In the genomic region with DNA sequence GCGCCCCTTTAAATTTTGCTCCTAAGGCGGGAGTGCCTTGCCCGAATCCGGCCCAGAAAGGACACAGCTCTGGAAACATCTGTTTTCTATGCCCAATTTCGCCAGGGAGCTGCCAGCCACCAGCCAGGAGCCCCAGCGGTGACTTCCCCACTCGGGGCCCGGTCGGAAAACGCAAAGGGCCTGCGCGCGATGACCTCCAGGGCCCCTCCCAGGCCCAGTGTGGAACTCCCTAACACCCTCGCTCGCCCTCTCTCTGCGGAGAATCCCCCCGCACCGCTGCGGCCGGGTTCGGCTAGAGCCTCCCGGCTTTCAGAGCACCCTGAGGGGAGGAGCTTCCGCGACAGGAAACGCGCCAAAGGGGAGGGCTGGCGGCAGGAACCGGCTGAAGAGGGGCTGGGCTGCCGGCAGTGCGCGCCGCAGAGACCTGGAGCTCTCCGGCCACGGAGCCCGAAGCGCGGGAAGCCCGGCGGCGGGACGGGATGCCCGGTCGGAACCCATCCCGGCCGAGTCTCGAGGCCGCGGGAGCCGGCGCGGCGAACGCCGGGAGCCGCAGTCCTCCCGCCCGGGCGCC, we compare ENCODE assay signal across 8 cellular contexts. TPM values are rescaled to one million over a fixed set of nuclear protein-coding genes. Genes with fewer than 3 reads are reported as not detected.
A peak's percentile ranks its signal among the peaks of the same experiment; 100 is the strongest.
DNase-seq lines count a peak whose midpoint lies in the region; ATAC-seq and TF ChIP-seq lines count a peak whose summit lies in the region.

No MANE protein-coding gene starts in this region.

- TF ChIP-seq CTCF in GM10266 (IDR thresholded peaks at IDR 0.05; ENCODE audit: control insufficient read depth, insufficient read depth, low read depth, missing control alignments) (no peak), NB4 (IDR thresholded peaks at IDR 0.05; ENCODE audit: low read depth, low read length) (no peak), SK-N-SH (IDR thresholded peaks at IDR 0.05) (no peak; the same call in 1 of the 2 replicates), cardiac muscle cell (IDR thresholded peaks at IDR 0.05; ENCODE audit: low read depth, low read length) (peak; percentile 23), parathyroid adenoma (IDR thresholded peaks at IDR 0.05) (no peak), tibial nerve (IDR thresholded peaks at IDR 0.05) (no peak)

- H2AFZ ChIP-seq in SK-N-SH (ENCODE audit: low read depth) = peak overlapping the region; percentile 92
- peak overlapping the region; percentile 90 for H2AFZ ChIP-seq in parathyroid adenoma

- TF ChIP-seq POLR2A in NB4 (IDR thresholded peaks at IDR 0.05; ENCODE audit: extremely low read depth, insufficient read length) (peak; percentile 82), tibial nerve (IDR thresholded peaks at IDR 0.05) (no peak)

- H4K20me1 ChIP-seq in SK-N-SH (ENCODE audit: insufficient read depth) = no peaks in the 10 kb centered on the region

- H3K27ac Mint-ChIP-seq in activated naive CD8-positive, alpha-beta T cell = peak overlapping the region; percentile 68

- no peak for TF ChIP-seq RAD21 in SK-N-SH (IDR thresholded peaks at IDR 0.05; ENCODE audit: low read length)

- CTCF ChIA-PET in SK-N-SH (lab: Yijun Ruan, JAX) = interaction anchor here (0.7 to 5.3 kb wide), 9 partner anchors 10 to 201 kb away, joined by 3 to 40 read pairs (median 4); a partner anchor contains a TSS

- no peaks in the 10 kb centered on the region for H3K9me3 Mint-ChIP-seq in activated naive CD8-positive, alpha-beta T cell (ENCODE audit: low read depth)

- no peaks in the 10 kb centered on the region for H3K27me3 Mint-ChIP-seq in activated naive CD8-positive, alpha-beta T cell

- H3K4me2 ChIP-seq in SK-N-SH = peak overlapping the region; percentile 96
- H3K4me2 ChIP-seq in parathyroid adenoma (ENCODE audit: low read length) = peak overlapping the region; percentile 81

- H3K27me3 ChIP-seq in SK-N-SH (ENCODE audit: insufficient read depth) (no peaks in the 10 kb centered on the region), cardiac muscle cell (no peaks in the 10 kb centered on the region), parathyroid adenoma (ENCODE audit: control insufficient read depth, insufficient read depth, low read length) (no peaks in the 10 kb centered on the region), tibial nerve (no peaks in the 10 kb centered on the region)

- TF ChIP-seq EP300 in SK-N-SH (IDR thresholded peaks at IDR 0.05; ENCODE audit: borderline replicate concordance in 1 of 2, low read depth in 1 of 2, low read length in 1 of 2) (no peak), tibial nerve (IDR thresholded peaks at IDR 0.05) (no peak)

- peak; percentile 65 for ATAC-seq in HG02571 (IDR thresholded peaks at IDR 0.05; ENCODE audit: unreplicated experiment)

- POLR2A ChIA-PET in SK-N-SH (lab: Yijun Ruan, JAX) = interaction anchor here (0.6 to 2.0 kb wide), 12 partner anchors 8 to 1743 kb away, joined by 3 to 8 read pairs (median 4); no protein-coding TSS in a partner anchor

- DNase-seq in GM10266 (ENCODE audit: extremely low spot score) = peak; percentile 90
- peak; percentile 94 for DNase-seq in NB4 (ENCODE audit: low read depth)
- DNase-seq in SK-N-SH = peak; percentile 95
- peak; percentile 91 to 96 for DNase-seq in cardiac muscle cell (ENCODE audit: low read depth in 1 of 2, low spot score in 1 of 2)
- DNase-seq in tibial nerve (ENCODE audit: low spot score in 2 of 2) = peak; percentile 45 to 56

- H3K4me3 ChIP-seq in NB4 (ENCODE audit: low read depth, low read length) = peak overlapping the region; percentile 82
- H3K4me3 ChIP-seq in SK-N-SH (ENCODE audit: low read depth in 2 of 2, low read length in 1 of 2) = peak overlapping the region; percentile 83 to 89
- H3K4me3 ChIP-seq in cardiac muscle cell = peak overlapping the region; percentile 62
- peak overlapping the region; percentile 69 for H3K4me3 ChIP-seq in parathyroid adenoma (ENCODE audit: low read depth, low read length)
- H3K4me3 ChIP-seq in tibial nerve = peak overlapping the region; percentile 42 to 80 (median 70)

- peaks cover 49% of the 10 kb centered on the region for H3K79me2 ChIP-seq in SK-N-SH (ENCODE audit: insufficient read depth)
- H3K79me2 ChIP-seq in parathyroid adenoma = no peaks in the 10 kb centered on the region

- H3K27ac ChIP-seq in SK-N-SH (ENCODE audit: low read depth in 2 of 2, low read length in 1 of 2) (peak overlapping the region; percentile 73 to 89), cardiac muscle cell (peak overlapping the region; percentile 73), parathyroid adenoma (peak overlapping the region; percentile 52), tibial nerve (peak overlapping the region in 3 of 4 donors; percentile 64 to 79 (median 78))

- H3K4me1 Mint-ChIP-seq in activated naive CD8-positive, alpha-beta T cell (ENCODE audit: low read depth) = peaks cover 10% of the 10 kb centered on the region

- WGBS in SK-N-SH (ENCODE audit: low lambda C conversion rate) = 2% methylated on average over 5 of the region's 58 CpGs
- WGBS in tibial nerve, 2 donors = 0 to 1% methylated on average over 29 to 33 of the region's 58 CpGs

- H3K9ac ChIP-seq in SK-N-SH (peak overlapping the region; percentile 84), parathyroid adenoma (no peak overlapping the region)

- H3K9me3 ChIP-seq in SK-N-SH (no peaks in the 10 kb centered on the region), cardiac muscle cell (ENCODE audit: low read depth) (no peaks in the 10 kb centered on the region), parathyroid adenoma (ENCODE audit: control insufficient read depth, low read length) (no peaks in the 10 kb centered on the region), tibial nerve (no peaks in the 10 kb centered on the region)

- H3K4me3 Mint-ChIP-seq in activated naive CD8-positive, alpha-beta T cell = peak overlapping the region; percentile 97

- no peaks in the 10 kb centered on the region for H3K9me2 ChIP-seq in SK-N-SH

- H3K36me3 Mint-ChIP-seq in activated naive CD8-positive, alpha-beta T cell = no peaks in the 10 kb centered on the region

- H3K36me3 ChIP-seq in SK-N-SH (replicated peaks in 1 of 2; ENCODE audit: control insufficient read depth in 1 of 2, insufficient read depth in 2 of 2, low read length in 1 of 2) = peaks cover 0 to under 1% of the 10 kb centered on the region in 2 experiments
- no peaks in the 10 kb centered on the region for H3K36me3 ChIP-seq in cardiac muscle cell
- no peaks in the 10 kb centered on the region for H3K36me3 ChIP-seq in parathyroid adenoma (ENCODE audit: control insufficient read depth, insufficient read depth, low read length)
- H3K36me3 ChIP-seq in tibial nerve = no peaks in the 10 kb centered on the region

- peaks cover 4% of the 10 kb centered on the region in 2 experiments; a peak in 2 of 4 replicates for H3K4me1 ChIP-seq in SK-N-SH (ENCODE audit: control insufficient read depth in 1 of 2, insufficient read depth in 2 of 2, low read depth in 1 of 2, low read length in 1 of 2)
- H3K4me1 ChIP-seq in cardiac muscle cell (ENCODE audit: low read depth) = no peaks in the 10 kb centered on the region
- no peaks in the 10 kb centered on the region for H3K4me1 ChIP-seq in parathyroid adenoma
- peaks cover 0 to 8% (median 0%) of the 10 kb centered on the region in 4 donors for H3K4me1 ChIP-seq in tibial nerve

- H3F3A ChIP-seq in SK-N-SH (replicated peaks; ENCODE audit: insufficient read depth) = peaks cover 8% of the 10 kb centered on the region

TF ChIP-seq in SK-N-SH, 30 proteins besides CTCF, POLR2A, EP300 and RAD21 (continues in another document):
- TF ChIP-seq TEAD4 (IDR thresholded peaks at IDR 0.05; ENCODE audit: borderline replicate concordance, insufficient read depth) (no peak), NRF1 (IDR thresholded peaks at IDR 0.05; ENCODE audit: low read depth, low read length) (0 out of 2 replicates have a peak, but pooled peaks have one; percentile 17), RXRA (IDR thresholded peaks at IDR 0.05; ENCODE audit: borderline replicate concordance, low read depth) (no peak), FOXJ3 (CRISPR knock-in tag; IDR thresholded peaks at IDR 0.05) (peak; percentile 40; the same call in 1 of the 2 replicates), MXI1 (IDR thresholded peaks at IDR 0.05; ENCODE audit: low read depth, low read length) (peak; percentile 11), TCF12 (IDR thresholded peaks at IDR 0.05) (0 out of 2 replicates have a peak, but pooled peaks have one; percentile 16), FOXM1 (IDR thresholded peaks at IDR 0.05; ENCODE audit: low read depth) (no peak), SIN3A (IDR thresholded peaks at IDR 0.05; ENCODE audit: borderline replicate concordance, low read depth, low read length) (peak; percentile 74; the same call in 1 of the 2 replicates), ELF1 (IDR thresholded peaks at IDR 0.05) (peak; percentile 33; the same call in 1 of the 2 replicates)
- TF ChIP-seq, protein P1, sequence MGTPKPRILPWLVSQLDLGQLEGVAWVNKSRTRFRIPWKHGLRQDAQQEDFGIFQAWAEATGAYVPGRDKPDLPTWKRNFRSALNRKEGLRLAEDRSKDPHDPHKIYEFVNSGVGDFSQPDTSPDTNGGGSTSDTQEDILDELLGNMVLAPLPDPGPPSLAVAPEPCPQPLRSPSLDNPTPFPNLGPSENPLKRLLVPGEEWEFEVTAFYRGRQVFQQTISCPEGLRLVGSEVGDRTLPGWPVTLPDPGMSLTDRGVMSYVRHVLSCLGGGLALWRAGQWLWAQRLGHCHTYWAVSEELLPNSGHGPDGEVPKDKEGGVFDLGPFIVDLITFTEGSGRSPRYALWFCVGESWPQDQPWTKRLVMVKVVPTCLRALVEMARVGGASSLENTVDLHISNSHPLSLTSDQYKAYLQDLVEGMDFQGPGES (IDR thresholded peaks at IDR 0.05; ENCODE audit: low read depth, low read length) = no peak

RNA-seq across cellular contexts. Expression of a gene that starts 0.5 kb away (rescaled TPM):
- polyA plus RNA-seq in SK-N-SH (2012; rRNA removed) = 4.9 TPM in 2 replicates
- 5.7 and 5.8 TPM in 2 replicates for polyA plus RNA-seq in SK-N-SH (2012; cell fraction: cytosol; rRNA removed)
- polyA plus RNA-seq in SK-N-SH (2012; cell fraction: nucleus; rRNA removed) = 2.9 and 6.7 TPM in 2 replicates
- 4.9 and 5.1 TPM in 2 replicates for total RNA-seq in cardiac muscle cell
- polyA plus RNA-seq in cardiac muscle cell = 1.4 and 3.4 TPM in 2 replicates
- under 1 TPM in 3 of 4 donors, not detected in 1; under 0.01 to 0.42 (median 0.30) TPM for total RNA-seq in tibial nerve

RNA-seq across cellular contexts. Expression of a gene that starts 38.5 kb away (rescaled TPM):
- polyA plus RNA-seq in SK-N-SH (2012; rRNA removed) = 4.8 and 6.6 TPM in 2 replicates
- polyA plus RNA-seq in SK-N-SH (2012; cell fraction: cytosol; rRNA removed) = 4.3 and 5.1 TPM in 2 replicates
- polyA plus RNA-seq in SK-N-SH (2012; cell fraction: nucleus; rRNA removed) = 12.5 and 18.8 TPM in 2 replicates
- 15.1 and 21.1 TPM in 2 replicates for total RNA-seq in cardiac muscle cell
- 11.4 and 17.8 TPM in 2 replicates for polyA plus RNA-seq in cardiac muscle cell
- 10 to 100 TPM; 11.5 to 16.3 (median 13.9) TPM for total RNA-seq in tibial nerve

RNA-seq across cellular contexts. Expression of a gene that starts 50.6 kb away (rescaled TPM):
- 20.0 and 28.3 TPM in 2 replicates for polyA plus RNA-seq in SK-N-SH (2012; rRNA removed)
- polyA plus RNA-seq in SK-N-SH (2012; cell fraction: cytosol; rRNA removed) = 21.3 and 24.0 TPM in 2 replicates
- polyA plus RNA-seq in SK-N-SH (2012; cell fraction: nucleus; rRNA removed) = 29.3 and 44.4 TPM in 2 replicates
- total RNA-seq in cardiac muscle cell = 1.3 and 1.8 TPM in 2 replicates
- 1.0 and 1.7 TPM in 2 replicates for polyA plus RNA-seq in cardiac muscle cell
- 10 to 100 TPM; 23.4 to 28.3 (median 26.8) TPM for total RNA-seq in tibial nerve

Comparison
In these comparisons a context has a peak if more than half of its experiments do, and no peak if none do; other contexts are left out.
1. Peak in every context shown above with its lines: DNase-seq, ATAC-seq, H3K4me3 ChIP-seq and H3K27ac ChIP-seq.